12 cellular contexts compared by ENCODE assay signal in genomic region chr14:103118663-103119404, GRCh38. TPM values are rescaled to one million over a fixed set of nuclear protein-coding genes. Genes with fewer than 3 reads are reported as not detected.
DNase-seq lines count a peak whose midpoint lies in the region; ATAC-seq and TF ChIP-seq lines count a peak whose summit lies in the region.
"Had no signal": no experiment of that assay in that cellular context is flagged by ENCODE, and none has a peak within 500 bp of the region (broad histone marks: within the 10 kb centered on the region; RNA-seq: fewer than 3 reads in every experiment).

No MANE protein-coding gene starts in this region.

- H3K9ac ChIP-seq in duodenal mucosa (ENCODE audit: low read depth in 1 of 2, low read length in 2 of 2), result peak overlapping the region in 1 of 2 donors; percentile 14

- H3K27me3 ChIP-seq in duodenal mucosa (ENCODE audit: control insufficient read depth in 1 of 2, insufficient read depth in 2 of 2, low read length in 2 of 2) (peaks cover 0 to 9% of the 10 kb centered on the region in 2 donors), thyroid gland (no peaks in the 10 kb centered on the region)

- DNase-seq in NOMO-1 treated with dmso at 0.1 percent for 144 hours (lab: John Stamatoyannopoulos, UW; ENCODE audit: unreplicated experiment) (peak; percentile 93), mucosa of descending colon (peak; percentile 59 to 86 (median 66)), thyroid gland (peak in 1 of 2 donors; percentile 44), retina (no peak), middle frontal gyrus (ENCODE audit: extremely low spot score, low spot score) (no peak)
- DNase-seq: activated effector memory CD4-positive, alpha-beta T cell treated with anti-CD3 and anti-CD28 coated beads, Interleukin-2, amount 50 U/mL, for 16 hours; NCI-H2081 had no signal

- H3K36me3 ChIP-seq in duodenal mucosa (ENCODE audit: control insufficient read depth in 1 of 2, insufficient read depth in 2 of 2, low read length in 2 of 2), result no peaks in the 10 kb centered on the region
- H3K36me3 ChIP-seq in mucosa of descending colon (ENCODE audit: low read depth), result no peaks in the 10 kb centered on the region
- H3K36me3 ChIP-seq in thyroid gland, result no peaks in the 10 kb centered on the region

- 72 to 84% methylated on average over 8 to 9 of the region's 9 CpGs for WGBS in thyroid gland, 2 donors

- TF ChIP-seq POLR2A in thyroid gland (IDR thresholded peaks at IDR 0.05), result no peak

- H3K27ac ChIP-seq in duodenal mucosa (ENCODE audit: low read depth, low read length) (peak overlapping the region; percentile 58), thyroid gland (peak overlapping the region in 2 of 3 donors; percentile 3 to 19)

- intact Hi-C loops in mucosa of descending colon (cut with DNase I, micrococcal nuclease), result no loop called here
- intact Hi-C loops in thyroid gland (cut with DNase I), result no loop called here

- H3K4me3 ChIP-seq in duodenal mucosa (ENCODE audit: low read depth in 1 of 2, low read length in 2 of 2) (peak overlapping the region in 1 of 2 donors; percentile 0), mucosa of descending colon (no peak overlapping the region), thyroid gland (replicated peaks in 1 of 3) (no peak overlapping the region)

- no peaks in the 10 kb centered on the region for H3K9me3 ChIP-seq in duodenal mucosa (ENCODE audit: control insufficient read depth in 1 of 2, low read length in 2 of 2)
- no peaks in the 10 kb centered on the region for H3K9me3 ChIP-seq in mucosa of descending colon
- no peaks in the 10 kb centered on the region for H3K9me3 ChIP-seq in thyroid gland

- TF ChIP-seq CTCF in mucosa of descending colon (IDR thresholded peaks at IDR 0.05) (no peak), thyroid gland (IDR thresholded peaks at IDR 0.05) (no peak)

- H3K4me1 ChIP-seq in duodenal mucosa (ENCODE audit: control insufficient read depth in 1 of 2, insufficient read depth in 2 of 2, low read length in 2 of 2) (peaks cover 46 to 53% of the 10 kb centered on the region in 2 donors), mucosa of descending colon (ENCODE audit: low read depth) (peaks cover 39% of the 10 kb centered on the region), thyroid gland (peaks cover 17 to 44% of the 10 kb centered on the region in 2 donors)

- ATAC-seq in mucosa of descending colon (peak; percentile 5), GM18517 (IDR thresholded peaks at IDR 0.05; ENCODE audit: unreplicated experiment) (no peak), HG03095 (IDR thresholded peaks at IDR 0.05; ENCODE audit: unreplicated experiment) (no peak)

RNA-seq across cellular contexts. Expression of gene TNFAIP2, which starts 4.4 kb away (rescaled TPM):
- total RNA-seq in mucosa of descending colon, result 10 to 100 TPM; 22.0 to 67.4 (median 40.2) TPM
- total RNA-seq in thyroid gland, result 10 to 100 TPM; 28.6 to 37.2 (median 31.2) TPM

RNA-seq across cellular contexts. Expression of gene EXOC3L4, which starts 24.3 kb away (rescaled TPM):
- 10 to 100 TPM; 16.7 to 29.1 (median 26.1) TPM for total RNA-seq in mucosa of descending colon
- total RNA-seq in thyroid gland, result under 1 TPM in 2 of 4 donors, not detected in 2; 0.44 to 0.78 TPM
- total RNA-seq: dermis blood vessel endothelial cell, mononuclear cell had no signal

RNA-seq across cellular contexts. Expression of gene LBHD2, which starts 34.8 kb away (rescaled TPM):
- total RNA-seq in mucosa of descending colon (not detected), thyroid gland (not detected)
- total RNA-seq: dermis blood vessel endothelial cell, mononuclear cell had no signal

Comparison
In these comparisons a context has a peak if more than half of its experiments do, and no peak if none do; other contexts are left out.
1. DNase-seq: peak in NOMO-1 treated with dmso at 0.1 percent for 144 hours (single experiment) and mucosa of descending colon (3 of 3); none in retina (single experiment) and middle frontal gyrus (single experiment).
2. RNA of gene EXOC3L4, which starts 24.3 kb away (total RNA-seq): 16.7 to 29.1 TPM in mucosa of descending colon; 0.44 to 0.78 TPM in thyroid gland; every median in the first group is over 4 times any median in the second.